In the genomic region with DNA sequence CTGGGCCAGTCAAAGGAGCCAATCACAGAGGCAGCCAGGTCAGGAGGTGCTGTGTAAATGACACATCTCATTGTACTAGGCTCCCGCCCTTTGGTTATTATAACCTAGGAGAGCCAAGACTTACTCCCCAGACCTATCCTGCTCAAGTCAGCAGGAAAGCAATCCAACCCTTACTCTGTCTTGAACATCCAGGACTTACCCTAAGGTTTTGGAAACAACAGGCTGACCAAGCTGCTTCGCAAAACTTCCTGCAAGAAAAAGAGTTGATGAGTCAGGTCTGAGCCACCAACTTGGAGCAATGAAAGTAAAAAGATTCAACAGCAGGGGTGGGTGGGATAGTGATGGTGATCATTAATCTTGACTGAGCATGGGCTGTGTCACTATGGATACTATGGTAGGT, we compare ENCODE assay signal across 14 cellular contexts.
DNase-seq lines count a peak whose midpoint lies in the region; ATAC-seq and TF ChIP-seq lines count a peak whose summit lies in the region.
"Had no signal": no experiment of that assay in that cellular context is flagged by ENCODE, and none has a peak within 500 bp of the region (broad histone marks: within the 10 kb centered on the region; RNA-seq: fewer than 3 reads in every experiment).

No MANE protein-coding gene starts in this region.

- H3K27ac ChIP-seq in ACC112 (ENCODE audit: low read depth, low read length) (peak overlapping the region; percentile 86), IMR-90 (ENCODE audit: insufficient read depth, low read length) (peak overlapping the region; percentile 95), mammary epithelial cell (ENCODE audit: insufficient read depth, low read depth, low read length) (peak overlapping the region; percentile 61), heart left ventricle (no peak overlapping the region)
- H3K27ac ChIP-seq: lower lobe of right lung had no signal

- TF ChIP-seq POLR2A in IMR-90 (IDR thresholded peaks at IDR 0.05; ENCODE audit: low read depth, low read length) (no peak), heart left ventricle (IDR thresholded peaks at IDR 0.05) (no peak)

- H3K9ac ChIP-seq in IMR-90 (ENCODE audit: low read depth, low read length) (peak overlapping the region; percentile 43), mammary epithelial cell (ENCODE audit: insufficient read depth, low read length) (no peak overlapping the region)

- peak overlapping the region; percentile 97 for H3K56ac ChIP-seq in IMR-90 (ENCODE audit: extremely low read depth, insufficient read depth, low read length)

- peak; percentile 93 for DNase-seq in IMR-90
- DNase-seq in mammary epithelial cell = peak; percentile 83
- DNase-seq in kidney epithelial cell (ENCODE audit: low read depth) = peak; percentile 67
- no peak for DNase-seq in activated CD4-positive, alpha-beta T cell treated with anti-CD3 and anti-CD28 coated beads, Interleukin-2, amount 50 U/mL, for 1 hour
- DNase-seq in G401 (ENCODE audit: low spot score) = no peak
- DNase-seq in heart left ventricle = no peak
- DNase-seq: activated CD8-positive, alpha-beta memory T cell treated with anti-CD3 and anti-CD28 coated beads, Interleukin-2, amount 50 U/mL, for 4 hours; hippocampal formation; Kasumi-1; lower lobe of right lung; NCI-H2029 had no signal

- peak overlapping the region; percentile 88 for H2AK9ac ChIP-seq in IMR-90 (replicated peaks; ENCODE audit: low read depth, low read length, poor library complexity)

- TF ChIP-seq CTCF in IMR-90 (conservative IDR thresholded peaks at IDR 0.05; ENCODE audit: low read depth, low read length) (no peak), mammary epithelial cell (conservative IDR thresholded peaks at IDR 0.05 in 1 of 2, IDR thresholded peaks at IDR 0.05 in 1 of 2; ENCODE audit: extremely low read depth in 1 of 2, insufficient read depth in 1 of 2, low read depth in 1 of 2, low read length in 2 of 2) (no peak), kidney epithelial cell (IDR thresholded peaks at IDR 0.05; ENCODE audit: insufficient read depth, low read length, poor library complexity, severe bottlenecking) (no peak), heart left ventricle (IDR thresholded peaks at IDR 0.05) (no peak)

- H2AK5ac ChIP-seq in IMR-90 (ENCODE audit: low read depth, low read length) = peak overlapping the region; percentile 98

- ATAC-seq in IMR-90 (ENCODE audit: low read depth) (peak; percentile 36), HG03159 (IDR thresholded peaks at IDR 0.05; ENCODE audit: unreplicated experiment) (no peak), heart left ventricle (no peak)
- ATAC-seq: WTC11 had no signal

- peaks cover 14 to 60% of the 10 kb centered on the region in 2 experiments for H3K79me1 ChIP-seq in IMR-90 (ENCODE audit: low read depth in 1 of 2, low read length in 2 of 2)

- peak overlapping the region; percentile 88 for H4K5ac ChIP-seq in IMR-90 (ENCODE audit: low read depth, low read length)

- H3K4me1 ChIP-seq in ACC112 (ENCODE audit: control insufficient read depth, insufficient read depth, low read length, unreplicated experiment) (peaks cover 26% of the 10 kb centered on the region), IMR-90 (ENCODE audit: control insufficient read depth, insufficient read depth, low read length) (peaks cover 33% of the 10 kb centered on the region), mammary epithelial cell (ENCODE audit: insufficient read depth, low read length) (peaks cover 44% of the 10 kb centered on the region), heart left ventricle (no peaks in the 10 kb centered on the region)

- H2AFZ ChIP-seq in ACC112 (ENCODE audit: low read length, unreplicated experiment) (peak overlapping the region; percentile 4), IMR-90 (replicated peaks; ENCODE audit: low read length, poor library complexity) (peak overlapping the region; percentile 52), mammary epithelial cell (ENCODE audit: low read depth, low read length) (no peak overlapping the region)

- H3K36me3 ChIP-seq in ACC112 (ENCODE audit: insufficient read depth, low read length) (no peaks in the 10 kb centered on the region), IMR-90 (ENCODE audit: control insufficient read depth, insufficient read depth, low read length) (peaks cover 43% of the 10 kb centered on the region), mammary epithelial cell (ENCODE audit: insufficient read depth, low read length) (peaks cover 12% of the 10 kb centered on the region), kidney epithelial cell (ENCODE audit: control insufficient read depth, insufficient read depth, low read length) (peaks cover 5% of the 10 kb centered on the region), heart left ventricle (no peaks in the 10 kb centered on the region)

- peak overlapping the region; percentile 93 to 98 for H4K8ac ChIP-seq in IMR-90 (ENCODE audit: low read depth in 2 of 2, low read length in 2 of 2)

- no peak for TF ChIP-seq RAD21 in IMR-90 (IDR thresholded peaks at IDR 0.05; ENCODE audit: low read length)

- no peaks in the 10 kb centered on the region for H4K20me1 ChIP-seq in IMR-90 (ENCODE audit: insufficient read depth, low read length)
- no peaks in the 10 kb centered on the region for H4K20me1 ChIP-seq in mammary epithelial cell (ENCODE audit: insufficient read depth, low read length)

- H3K27me3 ChIP-seq in ACC112 (ENCODE audit: insufficient read depth, low read length) (no peaks in the 10 kb centered on the region), IMR-90 (ENCODE audit: control insufficient read depth, insufficient read depth, low read length) (no peaks in the 10 kb centered on the region), mammary epithelial cell (ENCODE audit: insufficient read depth, low read length) (no peaks in the 10 kb centered on the region), kidney epithelial cell (ENCODE audit: control insufficient read depth, insufficient read depth, low read length) (no peaks in the 10 kb centered on the region), heart left ventricle (no peaks in the 10 kb centered on the region)

- H4K91ac ChIP-seq in IMR-90 (ENCODE audit: insufficient read depth, low read depth, low read length) = peak overlapping the region; percentile 98

- peak overlapping the region; percentile 99 for H2BK120ac ChIP-seq in IMR-90 (ENCODE audit: low read depth, low read length)

- H3K9me3 ChIP-seq in IMR-90 (ENCODE audit: control insufficient read depth, insufficient read depth, low read length) (no peaks in the 10 kb centered on the region), mammary epithelial cell (replicated peaks; ENCODE audit: insufficient read depth, low read length) (no peaks in the 10 kb centered on the region), heart left ventricle (no peaks in the 10 kb centered on the region)
- H3K9me3 ChIP-seq: lower lobe of right lung had no signal

- H3K4ac ChIP-seq in IMR-90 (ENCODE audit: low read depth, low read length) = peak overlapping the region; percentile 97

- H3K4me3 ChIP-seq in ACC112 (ENCODE audit: low read depth, low read length) (no peak overlapping the region), IMR-90 (ENCODE audit: insufficient read depth, low read depth, low read length) (no peak overlapping the region), mammary epithelial cell (replicated peaks in 1 of 3; ENCODE audit: insufficient read depth in 1 of 3, low read depth in 2 of 3, low read length in 3 of 3) (no peak overlapping the region), kidney epithelial cell (ENCODE audit: low read depth, low read length) (no peak overlapping the region), heart left ventricle (no peak overlapping the region)
- H3K4me3 ChIP-seq: lower lobe of right lung had no signal

- H3K14ac ChIP-seq in IMR-90 (replicated peaks; ENCODE audit: low read depth, low read length) = peak overlapping the region; percentile 71

- WGBS in IMR-90 (ENCODE audit: extremely low coverage in 2 of 2, insufficient read length in 1 of 2), 2 experiments = no CpG with 5 or more reads among the region's 2 CpGs
- WGBS in mammary epithelial cell (ENCODE audit: low coverage, missing lambda C conversion rate) = 33% methylated on average over 2 of the region's 2 CpGs
- 95 to 98% (median 97%) methylated on average over 2 of the region's 2 CpGs for WGBS in heart left ventricle, 4 donors

- POLR2A ChIA-PET in IMR-90 (lab: Charles Lee; ENCODE audit: unreplicated experiment) = interaction anchor here (0.6 to 1.9 kb wide), 2 partner anchors 10 to 85 kb away, joined by 4 to 9 read pairs; no protein-coding TSS in a partner anchor

- H2BK15ac ChIP-seq in IMR-90 (ENCODE audit: low read depth, low read length) = peak overlapping the region; percentile 66; the same call in 2 of the 3 replicates

- dilution Hi-C loops in IMR-90 (cut with HindIII; ENCODE audit: low sequenced_read_pairs, unreplicated experiment) = no loop called here
- dilution Hi-C loops in mammary epithelial cell (cut with HindIII; ENCODE audit: low sequenced_read_pairs) = loop anchor here (5.0 kb wide), 1 partner anchor 78 kb away; no protein-coding TSS in a partner anchor

- BruUV-seq in IMR-90 (replicated peaks; lab: Mats Ljungman, UMichigan) = no TSS peak
- no TSS peak for BruUV-seq in mammary epithelial cell (replicated peaks; lab: Mats Ljungman, UMichigan)

- in situ Hi-C loops in IMR-90 (cut with MboI; ENCODE audit: low sequenced_read_pairs) (no loop called here), mammary epithelial cell (cut with MboI; ENCODE audit: low sequenced_read_pairs in 2 of 2) (no loop called here), G401 (cut with HindIII; ENCODE audit: low sequenced_read_pairs) (no loop called here)

- peak overlapping the region; percentile 98 for H2BK20ac ChIP-seq in IMR-90 (ENCODE audit: low read depth, low read length)

- CTCF ChIA-PET in IMR-90 (lab: Yijun Ruan, JAX) = interaction anchor here (0.7 to 1.0 kb wide), 2 partner anchors 16 kb away, joined by 3 read pairs; no protein-coding TSS in a partner anchor
- CTCF ChIA-PET in mammary epithelial cell (lab: Charles Lee; ENCODE audit: low non-redundant PET) = no interaction called here

- H3K4me2 ChIP-seq in IMR-90 (ENCODE audit: low read depth, low read length) = no peak overlapping the region
- no peak overlapping the region for H3K4me2 ChIP-seq in mammary epithelial cell (ENCODE audit: insufficient read depth, low read depth, low read length)

- H2BK5ac ChIP-seq in IMR-90 (ENCODE audit: low read depth, low read length, poor library complexity, severe bottlenecking) = peak overlapping the region; percentile 100

- no peaks in the 10 kb centered on the region for H3K79me2 ChIP-seq in ACC112 (ENCODE audit: control insufficient read depth, insufficient read depth, low read length, unreplicated experiment)
- peaks cover 4% of the 10 kb centered on the region for H3K79me2 ChIP-seq in mammary epithelial cell (ENCODE audit: insufficient read depth, low read length)

- H3K9me1 ChIP-seq in IMR-90 (ENCODE audit: insufficient read depth, low read length) = peaks cover 36% of the 10 kb centered on the region

- peak overlapping the region; percentile 94 for H3K18ac ChIP-seq in IMR-90 (ENCODE audit: low read depth, low read length)

- intact Hi-C loops in IMR-90 (cut with micrococcal nuclease) (loop anchor here (5.0 kb wide), 1 partner anchor 143 kb away; a partner anchor contains a TSS), mammary epithelial cell (cut with micrococcal nuclease) (loop anchor here (10.0 kb wide), 1 partner anchor 335 kb away; no protein-coding TSS in a partner anchor), heart left ventricle (cut with DNase I) (loop anchor here in 1 of 10 donors (10.0 kb wide), 1 partner anchor 145 kb away; a partner anchor contains a TSS)

- H3K23ac ChIP-seq in IMR-90 (ENCODE audit: low read depth, low read length) = peak overlapping the region; percentile 85

Comparison
In these comparisons a context has a peak if more than half of its experiments do, and no peak if none do; other contexts are left out.
1. H3K27ac ChIP-seq: peak in ACC112 (single experiment), IMR-90 (single experiment) and mammary epithelial cell (single experiment); none in heart left ventricle (0 of 12).
2. DNase-seq: peak in IMR-90 (single experiment), mammary epithelial cell (single experiment) and kidney epithelial cell (single experiment); none in activated CD4-positive, alpha-beta T cell treated with anti-CD3 and anti-CD28 coated beads, Interleukin-2, amount 50 U/mL, for 1 hour (single experiment), G401 (single experiment) and heart left ventricle (0 of 5).